23 cellular contexts compared by ENCODE assay signal in genomic region chr1:36480161-36480560, GRCh38. TPM values are rescaled to one million over a fixed set of nuclear protein-coding genes. Genes with fewer than 3 reads are reported as not detected.
DNase-seq lines count a peak whose midpoint lies in the region; ATAC-seq and TF ChIP-seq lines count a peak whose summit lies in the region.
"Had no signal": no experiment of that assay in that cellular context is flagged by ENCODE, and none has a peak within 500 bp of the region (broad histone marks: within the 10 kb centered on the region; RNA-seq: fewer than 3 reads in every experiment).

No MANE protein-coding gene starts in this region.

- H3K9me3 Mint-ChIP-seq in activated naive CD4-positive, alpha-beta T cell treated with anti-CD3 and anti-CD28 coated beads, Interleukin-2, amount 10 ng/mL, durations not matched to agents 7 days and 5 days, result no peaks in the 10 kb centered on the region
- H3K9me3 Mint-ChIP-seq: CD8-positive, alpha-beta memory T cell had no signal

- no peak for TF ChIP-seq EP300 in transverse colon (IDR thresholded peaks at IDR 0.05; ENCODE audit: low read depth)

- no peak overlapping the region for H4K12ac ChIP-seq in trophoblast cell (ENCODE audit: low read depth, low read length)

- peak; percentile 14 for DNase-seq in activated naive CD4-positive, alpha-beta T cell treated with anti-CD3 and anti-CD28 coated beads, Interleukin-2, amount 10 ng/mL, durations not matched to agents 7 days and 5 days
- no peak for DNase-seq in activated naive CD4-positive, alpha-beta T cell (lab: John Stamatoyannopoulos, UW)
- DNase-seq in mesenteric fat pad (ENCODE audit: low spot score) (peak; percentile 74), trophoblast cell (no peak), upper lobe of right lung (peak; percentile 32), tibial artery (no peak), iPS-NIHi7 (ENCODE audit: extremely low spot score) (no peak), transverse colon (no peak)
- DNase-seq: 8988T; CD8-positive, alpha-beta memory T cell; COR-L47; DMS 273 treated with DMSO at 0.1 percent for 48 hours; DMS53; DND-41; GM23248 had no signal

- peaks cover 5% of the 10 kb centered on the region for H3K79me2 ChIP-seq in trophoblast cell (ENCODE audit: control insufficient read depth, insufficient read depth, low read length, poor library complexity)

- H3K4me3 Mint-ChIP-seq in activated naive CD4-positive, alpha-beta T cell treated with anti-CD3 and anti-CD28 coated beads, Interleukin-2, amount 10 ng/mL, durations not matched to agents 7 days and 5 days, result no peak overlapping the region
- H3K4me3 Mint-ChIP-seq: CD8-positive, alpha-beta memory T cell had no signal

- H3K4me2 ChIP-seq in trophoblast cell (ENCODE audit: low read length), result no peak overlapping the region
- H3K4me2 ChIP-seq: BLaER1 had no signal

- CTCF ChIA-PET in activated naive CD4-positive, alpha-beta T cell treated with anti-CD3 and anti-CD28 coated beads, Interleukin-2, amount 10 ng/mL, durations not matched to agents 7 days and 5 days (lab: Charles Lee), result no interaction called here

- H3K36me3 ChIP-seq in trophoblast cell (ENCODE audit: control insufficient read depth in 1 of 2, insufficient read depth in 2 of 2, low read length in 2 of 2) (peaks cover 0 to 6% of the 10 kb centered on the region in 2 experiments), upper lobe of right lung (no peaks in the 10 kb centered on the region), tibial artery (no peaks in the 10 kb centered on the region), transverse colon (no peaks in the 10 kb centered on the region)
- H3K36me3 ChIP-seq: BLaER1, HAP-1 had no signal

- no peak overlapping the region for H2AK5ac ChIP-seq in trophoblast cell (ENCODE audit: low read length)

- no peak overlapping the region for H2BK120ac ChIP-seq in trophoblast cell (ENCODE audit: insufficient read depth, low read length, poor library complexity)

- TF ChIP-seq CTCF in upper lobe of right lung (IDR thresholded peaks at IDR 0.05) (no peak), tibial artery (IDR thresholded peaks at IDR 0.05) (no peak), transverse colon (IDR thresholded peaks at IDR 0.05) (no peak)

- H2BK5ac ChIP-seq in trophoblast cell (ENCODE audit: low read depth, low read length, poor library complexity), result no peak overlapping the region

- H3K14ac ChIP-seq in trophoblast cell (ENCODE audit: low read length), result no peak overlapping the region

- intact Hi-C loops in upper lobe of right lung (cut with DNase I) (no loop called here), tibial artery (cut with DNase I; ENCODE audit: low total_unique reads) (no loop called here), transverse colon (cut with DNase I; ENCODE audit: low total_unique reads) (no loop called here)

- H3K9ac ChIP-seq in trophoblast cell (ENCODE audit: low read length), result no peak overlapping the region
- H3K9ac ChIP-seq: BLaER1, GM23248 had no signal

- H3K27ac ChIP-seq in trophoblast cell (ENCODE audit: low read depth, low read length), result no peak overlapping the region
- no peak overlapping the region for H3K27ac ChIP-seq in upper lobe of right lung
- H3K27ac ChIP-seq in tibial artery, result no peak overlapping the region
- no peak overlapping the region for H3K27ac ChIP-seq in transverse colon
- H3K27ac ChIP-seq: BLaER1, GM23248 had no signal

- H3K79me1 ChIP-seq in trophoblast cell (ENCODE audit: low read length), result peaks cover 15% of the 10 kb centered on the region

- no peak overlapping the region for H2BK12ac ChIP-seq in trophoblast cell (ENCODE audit: low read length)

- no peak for ATAC-seq in upper lobe of right lung
- ATAC-seq: GM12878 had no signal

- peaks cover 35% of the 10 kb centered on the region for H3K27me3 Mint-ChIP-seq in activated naive CD4-positive, alpha-beta T cell treated with anti-CD3 and anti-CD28 coated beads, Interleukin-2, amount 10 ng/mL, durations not matched to agents 7 days and 5 days

- no CpG with 5 or more reads among the region's 2 CpGs for WGBS in trophoblast cell (ENCODE audit: extremely low coverage, insufficient coverage, insufficient read length)
- 75% methylated on average over 2 of the region's 2 CpGs; no CpG with 5 or more reads in 1 of the 2 donors for WGBS in transverse colon (ENCODE audit: low coverage in 1 of 2), 2 donors

- in situ Hi-C loops in transverse colon (cut with MboI; ENCODE audit: low pct_ligation_motif_present in 1 of 4, low pct_unique_long_range_greater_than_20kb in 1 of 4, low sequenced_read_pairs in 3 of 4), result no loop called here

- no peak for TF ChIP-seq POLR2A in transverse colon (IDR thresholded peaks at IDR 0.05)

- no peak overlapping the region for H4K91ac ChIP-seq in trophoblast cell (ENCODE audit: low read depth, low read length)

- H3K4ac ChIP-seq in trophoblast cell (ENCODE audit: low read depth, low read length), result no peak overlapping the region

- no peak overlapping the region for H3K27ac Mint-ChIP-seq in activated naive CD4-positive, alpha-beta T cell treated with anti-CD3 and anti-CD28 coated beads, Interleukin-2, amount 10 ng/mL, durations not matched to agents 7 days and 5 days
- H3K27ac Mint-ChIP-seq: CD8-positive, alpha-beta memory T cell had no signal

- H3K9me3 ChIP-seq in trophoblast cell (ENCODE audit: insufficient read depth, low read depth, low read length) (peaks cover 3% of the 10 kb centered on the region), upper lobe of right lung (no peaks in the 10 kb centered on the region), tibial artery (no peaks in the 10 kb centered on the region), transverse colon (no peaks in the 10 kb centered on the region)
- H3K9me3 ChIP-seq: BLaER1, HAP-1 had no signal

- no peaks in the 10 kb centered on the region for H3K36me3 Mint-ChIP-seq in activated naive CD4-positive, alpha-beta T cell treated with anti-CD3 and anti-CD28 coated beads, Interleukin-2, amount 10 ng/mL, durations not matched to agents 7 days and 5 days
- H3K36me3 Mint-ChIP-seq: CD8-positive, alpha-beta memory T cell had no signal

- H2AFZ ChIP-seq in trophoblast cell (ENCODE audit: insufficient read depth, low read length, poor library complexity), result no peak overlapping the region
- H2AFZ ChIP-seq: GM23248 had no signal

- H3K4me3 ChIP-seq in trophoblast cell (ENCODE audit: low read depth, low read length) (peak overlapping the region; percentile 9), upper lobe of right lung (no peak overlapping the region), tibial artery (no peak overlapping the region), transverse colon (no peak overlapping the region)
- H3K4me3 ChIP-seq: BLaER1, GM12878, GM23248, HAP-1 had no signal

- no peak overlapping the region for H4K8ac ChIP-seq in trophoblast cell (ENCODE audit: low read depth, low read length)

- peak overlapping the region; percentile 37 for H3K23ac ChIP-seq in trophoblast cell (ENCODE audit: low read length)

- H3K4me1 Mint-ChIP-seq in activated naive CD4-positive, alpha-beta T cell treated with anti-CD3 and anti-CD28 coated beads, Interleukin-2, amount 10 ng/mL, durations not matched to agents 7 days and 5 days, result peaks cover 13% of the 10 kb centered on the region

- H3K27me3 ChIP-seq in trophoblast cell (ENCODE audit: insufficient read depth, low read length) (no peaks in the 10 kb centered on the region), upper lobe of right lung (no peaks in the 10 kb centered on the region), tibial artery (peaks cover 0 to 38% of the 10 kb centered on the region in 2 donors), transverse colon (no peaks in the 10 kb centered on the region)
- H3K27me3 ChIP-seq: BLaER1 had no signal

- H3K4me1 ChIP-seq in trophoblast cell (ENCODE audit: control insufficient read depth in 1 of 2, insufficient read depth in 2 of 2, low read length in 2 of 2), result peaks cover 9 to 13% of the 10 kb centered on the region in 2 experiments
- H3K4me1 ChIP-seq in upper lobe of right lung, result peaks cover 7% of the 10 kb centered on the region
- no peaks in the 10 kb centered on the region for H3K4me1 ChIP-seq in tibial artery
- H3K4me1 ChIP-seq in transverse colon, result no peaks in the 10 kb centered on the region
- H3K4me1 ChIP-seq: HAP-1 had no signal

- H3K18ac ChIP-seq in trophoblast cell (ENCODE audit: low read length), result no peak overlapping the region

RNA-seq across cellular contexts. Expression of gene CSF3R, which starts 2.6 kb away (rescaled TPM):
- total RNA-seq in mesenteric fat pad (82.0 TPM), upper lobe of right lung (202 TPM), transverse colon (10 to 100 TPM in 1 of 4 donors, 1 to 10 TPM in 3; 3.8 to 17.1 (median 5.2) TPM)
- polyA plus RNA-seq in trophoblast cell (2013), result 55.8 and 63.8 TPM in 2 replicates
- total RNA-seq: A673, G401, GM23248, H4, HT-29 had no signal
- polyA plus RNA-seq: AG04450; CD8-positive, alpha-beta memory T cell; GM12878; GM23248 had no signal

RNA-seq across cellular contexts. Expression of gene MRPS15, which starts 16.0 kb away (rescaled TPM):
- total RNA-seq in mesenteric fat pad (83.4 TPM), upper lobe of right lung (65.0 TPM), transverse colon (10 to 100 TPM; 19.5 to 59.5 (median 42.4) TPM)
- 170 and 174 TPM in 2 replicates for polyA plus RNA-seq in trophoblast cell (2013)

RNA-seq across cellular contexts. Expression of gene OSCP1, which starts 29.9 kb away (rescaled TPM):
- total RNA-seq in mesenteric fat pad (7.0 TPM), upper lobe of right lung (8.2 TPM), transverse colon (1 to 10 TPM in 3 of 4 donors, not detected in 1; 1.2 to 4.8 (median 3.7) TPM)
- polyA plus RNA-seq in trophoblast cell (2013), result 3.7 and 3.8 TPM in 2 replicates
- polyA plus RNA-seq: CD8-positive, alpha-beta memory T cell had no signal

Comparison
In these comparisons a context has a peak if more than half of its experiments do, and no peak if none do; other contexts are left out.
1. DNase-seq: peak in activated naive CD4-positive, alpha-beta T cell treated with anti-CD3 and anti-CD28 coated beads, Interleukin-2, amount 10 ng/mL, durations not matched to agents 7 days and 5 days (single experiment), mesenteric fat pad (single experiment) and upper lobe of right lung (single experiment); none in activated naive CD4-positive, alpha-beta T cell (0 of 4), trophoblast cell (0 of 2), tibial artery (0 of 2), iPS-NIHi7 (single experiment) and transverse colon (single experiment).